Comparison of ENCODE assay signal across 2 cellular contexts in genomic region chr4:14167876-14168510, GRCh38.
TF ChIP-seq lines count a peak whose summit lies in the region.

No MANE protein-coding gene starts in this region.

TF ChIP-seq in SK-N-SH, 30 proteins besides CTCF, POLR2A, EP300 and RAD21 (continued from another document):
- TF ChIP-seq REST (IDR thresholded peaks at IDR 0.05; ENCODE audit: low read depth, low read length) (no peak), CHD2 (IDR thresholded peaks at IDR 0.05; ENCODE audit: low read length, partially characterized antibody) (no peak), PBX3 (IDR thresholded peaks at IDR 0.05) (no peak), NFIC (IDR thresholded peaks at IDR 0.05; ENCODE audit: borderline replicate concordance) (no peak), IRF3 (IDR thresholded peaks at IDR 0.05; ENCODE audit: low read depth, low read length) (no peak), JUND (IDR thresholded peaks at IDR 0.05) (no peak), ELF1 (IDR thresholded peaks at IDR 0.05) (no peak), FOSL2 (IDR thresholded peaks at IDR 0.05; ENCODE audit: borderline replicate concordance, low read depth) (no peak), RFX5 (IDR thresholded peaks at IDR 0.05; ENCODE audit: low read length) (no peak), EZH2phosphoT487 (IDR thresholded peaks at IDR 0.05; ENCODE audit: borderline replicate concordance, low read depth) (no peak), RXRA (IDR thresholded peaks at IDR 0.05; ENCODE audit: borderline replicate concordance, low read depth) (no peak), SMC3 (IDR thresholded peaks at IDR 0.05; ENCODE audit: low read depth, low read length) (no peak), NRF1 (IDR thresholded peaks at IDR 0.05; ENCODE audit: low read depth, low read length) (no peak)
- TF ChIP-seq, protein P1, sequence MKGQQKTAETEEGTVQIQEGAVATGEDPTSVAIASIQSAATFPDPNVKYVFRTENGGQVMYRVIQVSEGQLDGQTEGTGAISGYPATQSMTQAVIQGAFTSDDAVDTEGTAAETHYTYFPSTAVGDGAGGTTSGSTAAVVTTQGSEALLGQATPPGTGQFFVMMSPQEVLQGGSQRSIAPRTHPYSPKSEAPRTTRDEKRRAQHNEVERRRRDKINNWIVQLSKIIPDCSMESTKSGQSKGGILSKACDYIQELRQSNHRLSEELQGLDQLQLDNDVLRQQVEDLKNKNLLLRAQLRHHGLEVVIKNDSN (IDR thresholded peaks at IDR 0.05; ENCODE audit: borderline replicate concordance, low read depth), result no peak
- TF ChIP-seq, protein P2, sequence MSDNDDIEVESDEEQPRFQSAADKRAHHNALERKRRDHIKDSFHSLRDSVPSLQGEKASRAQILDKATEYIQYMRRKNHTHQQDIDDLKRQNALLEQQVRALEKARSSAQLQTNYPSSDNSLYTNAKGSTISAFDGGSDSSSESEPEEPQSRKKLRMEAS (IDR thresholded peaks at IDR 0.05; ENCODE audit: low read depth), result no peak

TF ChIP-seq in SK-N-SH treated with all-trans-retinoic acid at 6 μM for 48 hours, 23 proteins besides CTCF, POLR2A, EP300 and RAD21 (continued from another document):
- TF ChIP-seq TSHZ2 (CRISPR knock-in tag; IDR thresholded peaks at IDR 0.05) (no peak), RARB (CRISPR knock-in tag; IDR thresholded peaks at IDR 0.05) (no peak), CSRNP3 (CRISPR knock-in tag; IDR thresholded peaks at IDR 0.05) (no peak), ZNF70 (CRISPR knock-in tag; IDR thresholded peaks at IDR 0.05) (no peak), ZNF8 (CRISPR knock-in tag; IDR thresholded peaks at IDR 0.05) (no peak)
